17 cellular contexts compared by ENCODE assay signal in genomic region chr3:97917813-97918536, GRCh38. TPM values are rescaled to one million over a fixed set of nuclear protein-coding genes. Genes with fewer than 3 reads are reported as not detected.
DNase-seq lines count a peak whose midpoint lies in the region; ATAC-seq and TF ChIP-seq lines count a peak whose summit lies in the region.
"Had no signal": no experiment of that assay in that cellular context is flagged by ENCODE, and none has a peak within 500 bp of the region (broad histone marks: within the 10 kb centered on the region; RNA-seq: fewer than 3 reads in every experiment).

No MANE protein-coding gene starts in this region.

- WGBS in body of pancreas, 2 donors, result 24 to 34% methylated on average over 3 of the region's 3 CpGs
- WGBS in gastroesophageal sphincter (ENCODE audit: low coverage in 1 of 2), 2 donors, result 68 to 80% methylated on average over 3 of the region's 3 CpGs

- no peak for TF ChIP-seq CTCF in body of pancreas (IDR thresholded peaks at IDR 0.05)
- no peak for TF ChIP-seq CTCF in gastroesophageal sphincter (IDR thresholded peaks at IDR 0.05)
- no peak for TF ChIP-seq CTCF in retinal pigment epithelial cell (conservative IDR thresholded peaks at IDR 0.05; ENCODE audit: low read depth, low read length)

- TF ChIP-seq POLR2A in body of pancreas (IDR thresholded peaks at IDR 0.05), result no peak
- no peak for TF ChIP-seq POLR2A in gastroesophageal sphincter (IDR thresholded peaks at IDR 0.05)

- peaks cover 0 to 1% of the 10 kb centered on the region in 2 donors for H3K36me3 ChIP-seq in body of pancreas (replicated peaks in 1 of 2; ENCODE audit: insufficient read depth in 1 of 2, low read depth in 2 of 2)
- H3K36me3 ChIP-seq in gastroesophageal sphincter, result peaks cover 0 to 70% of the 10 kb centered on the region in 2 donors
- peaks cover 2% of the 10 kb centered on the region; the same call in 1 of the 2 replicates for H3K36me3 ChIP-seq in SJCRH30

- ATAC-seq in body of pancreas (peak; percentile 93), gastroesophageal sphincter (peak; percentile 31), HG03439 (IDR thresholded peaks at IDR 0.05; ENCODE audit: unreplicated experiment) (no peak)
- ATAC-seq: stimulated activated naive CD8-positive, alpha-beta T cell treated with anti-CD3 and anti-CD28 coated beads, Interleukin-15, Interleukin-2, amounts not matched to agents 100 U/mL and 50 U/mL, for 24 hours had no signal

- H3K9me3 ChIP-seq in body of pancreas, result no peaks in the 10 kb centered on the region
- H3K9me3 ChIP-seq in gastroesophageal sphincter, result no peaks in the 10 kb centered on the region
- H3K9me3 ChIP-seq in SJCRH30 (replicated peaks), result no peaks in the 10 kb centered on the region
- H3K9me3 ChIP-seq: HAP-1, upper lobe of left lung had no signal

- DNase-seq in H4 (ENCODE audit: low spot score), result peak; percentile 38
- no peak for DNase-seq in body of pancreas
- DNase-seq in retinal pigment epithelial cell (ENCODE audit: low read depth), result peak; percentile 38
- DNase-seq in AML-193 (lab: John Stamatoyannopoulos, UW), result no peak
- no peak for DNase-seq in NCI-H146 (lab: John Stamatoyannopoulos, UW)
- DNase-seq in SJCRH30, result no peak
- DNase-seq: activated CD4-positive, alpha-beta T cell treated with anti-CD3 and anti-CD28 coated beads for 48 hours; activated naive CD4-positive, alpha-beta T cell treated with Interleukin-2 at 50 U/mL for 16 hours; CD4-positive, CD25-positive, alpha-beta regulatory T cell; effector CD4-positive, alpha-beta T cell; foreskin melanocyte; stimulated activated naive CD8-positive, alpha-beta T cell treated with anti-CD3 and anti-CD28 coated beads, Interleukin-15, Interleukin-2, amounts not matched to agents 100 U/mL and 50 U/mL, for 24 hours; upper lobe of left lung had no signal

- intact Hi-C loops in body of pancreas (cut with DNase I), result no loop called here

- H3K4me1 ChIP-seq in body of pancreas (peaks cover 12% of the 10 kb centered on the region), gastroesophageal sphincter (peaks cover 0 to 9% (median 0%) of the 10 kb centered on the region in 3 donors), SJCRH30 (no peaks in the 10 kb centered on the region)

- H3K27me3 ChIP-seq in body of pancreas (no peaks in the 10 kb centered on the region), gastroesophageal sphincter (no peaks in the 10 kb centered on the region), SJCRH30 (no peaks in the 10 kb centered on the region)
- H3K27me3 ChIP-seq: upper lobe of left lung had no signal

- H3K4me3 ChIP-seq in body of pancreas (no peak overlapping the region), gastroesophageal sphincter (no peak overlapping the region), retinal pigment epithelial cell (ENCODE audit: low read length) (no peak overlapping the region), SJCRH30 (no peak overlapping the region)
- H3K4me3 ChIP-seq: HAP-1, PC-9, upper lobe of left lung had no signal

- H3K27ac ChIP-seq in body of pancreas (peak overlapping the region in 2 of 4 donors; percentile 2 to 15), gastroesophageal sphincter (no peak overlapping the region), SJCRH30 (no peak overlapping the region)
- H3K27ac ChIP-seq: PC-9, upper lobe of left lung had no signal

- TF ChIP-seq EP300 in gastroesophageal sphincter (IDR thresholded peaks at IDR 0.05), result no peak

RNA-seq across cellular contexts. Expression of gene RIOX2, which starts 54.3 kb away (rescaled TPM):
- total RNA-seq in H4 (2014; rRNA removed; shearing (Covaris generic)), result 25.3 and 32.6 TPM in 2 replicates
- total RNA-seq in body of pancreas, result 10 to 100 TPM; 22.1 to 32.3 TPM
- 10 to 100 TPM; 22.3 to 32.0 (median 24.4) TPM for total RNA-seq in gastroesophageal sphincter
- total RNA-seq in SJCRH30 (2014; rRNA removed; shearing (Covaris generic)), result 50.3 and 54.6 TPM in 2 replicates

Comparison
In these comparisons a context has a peak if more than half of its experiments do, and no peak if none do; other contexts are left out.
1. DNase-seq: peak in H4 (single experiment) and retinal pigment epithelial cell (single experiment); none in body of pancreas (0 of 4), AML-193 (0 of 2), NCI-H146 (single experiment) and SJCRH30 (0 of 2).